ENCODE assay signal across 19 cellular contexts in genomic region chr7:81053623-81054022, GRCh38.
A peak's percentile ranks its signal among the peaks of the same experiment; 100 is the strongest.
DNase-seq lines count a peak whose midpoint lies in the region; ATAC-seq and TF ChIP-seq lines count a peak whose summit lies in the region.
"Had no signal": no experiment of that assay in that cellular context is flagged by ENCODE, and none has a peak within 500 bp of the region (broad histone marks: within the 10 kb centered on the region; RNA-seq: fewer than 3 reads in every experiment).

No MANE protein-coding gene starts in this region.

- H2BK15ac ChIP-seq in mesenchymal stem cell (ENCODE audit: low read depth, poor library complexity, severe bottlenecking): no peak overlapping the region

- H2AK5ac ChIP-seq in mesenchymal stem cell (ENCODE audit: low read length, severe bottlenecking): no peak overlapping the region

- H3K14ac ChIP-seq in mesenchymal stem cell (ENCODE audit: low read length in 2 of 2): no peak overlapping the region

- no peak overlapping the region for H2AFZ ChIP-seq in mesenchymal stem cell (ENCODE audit: low read depth, low read length)
- H2AFZ ChIP-seq: GM23338 had no signal

- WGBS in mesenchymal stem cell: 82% methylated on average over 1 of the region's 2 CpGs

- no peak overlapping the region for H4K91ac ChIP-seq in mesenchymal stem cell (ENCODE audit: low read length)

- H2BK120ac ChIP-seq in mesenchymal stem cell (ENCODE audit: low read depth, low read length): no peak overlapping the region

- no peaks in the 10 kb centered on the region for H3K36me3 ChIP-seq in brain microvascular endothelial cell (replicated peaks)
- no peaks in the 10 kb centered on the region for H3K36me3 ChIP-seq in mesenchymal stem cell (ENCODE audit: control insufficient read depth in 1 of 2, insufficient read depth in 2 of 2, low read depth in 1 of 2, low read length in 2 of 2)

- TF ChIP-seq CTCF in brain microvascular endothelial cell (IDR thresholded peaks at IDR 0.05; ENCODE audit: low read depth, low read length, missing control alignments): no peak

- H3K4me1 ChIP-seq in mesenchymal stem cell (ENCODE audit: control insufficient read depth, insufficient read depth, low read depth, low read length): no peaks in the 10 kb centered on the region

- ATAC-seq in HG03025 (IDR thresholded peaks at IDR 0.05; ENCODE audit: low FRiP score, unreplicated experiment): no peak
- no peak for ATAC-seq in GM19397 (IDR thresholded peaks at IDR 0.05; ENCODE audit: unreplicated experiment)
- ATAC-seq: GM23338; stimulated activated effector memory CD8-positive, alpha-beta T cell treated with anti-CD3 and anti-CD28 coated beads, Interleukin-12 subunit alpha, Interleukin-12 subunit beta, amount 100 ng/mL, for 72 hours had no signal

- H2BK12ac ChIP-seq in mesenchymal stem cell (ENCODE audit: low read length in 2 of 2): no peak overlapping the region

- in situ Hi-C loops in brain microvascular endothelial cell (cut with HindIII; ENCODE audit: low pct_ligation_motif_present, low sequenced_read_pairs): no loop called here

- H3K4me3 ChIP-seq in brain microvascular endothelial cell (ENCODE audit: low read depth, low read length) (no peak overlapping the region), mesenchymal stem cell (ENCODE audit: insufficient read depth in 1 of 2, low read depth in 1 of 2, low read length in 2 of 2) (no peak overlapping the region)
- H3K4me3 ChIP-seq: GM23338 had no signal

- H3K27me3 ChIP-seq in brain microvascular endothelial cell (replicated peaks): no peaks in the 10 kb centered on the region
- no peaks in the 10 kb centered on the region for H3K27me3 ChIP-seq in mesenchymal stem cell (ENCODE audit: control insufficient read depth in 1 of 2, insufficient read depth in 1 of 2, low read length in 2 of 2)

- DNase-seq in AG08396 (ENCODE audit: low spot score): peak; percentile 63
- peak; percentile 8 for DNase-seq in HS-27A (ENCODE audit: low read depth)
- peak; percentile 7 for DNase-seq in brain microvascular endothelial cell
- DNase-seq in mesenchymal stem cell: peak; percentile 14
- no peak for DNase-seq in occipital lobe (lab: John Stamatoyannopoulos, UW)
- DNase-seq: activated CD4-positive, alpha-beta memory T cell treated with anti-CD3 and anti-CD28 coated beads for 36 hours; activated CD4-positive, CD25-positive, alpha-beta regulatory T cell treated with anti-CD3 and anti-CD28 coated beads, Interleukin-2, amount 50 U/mL, for 72 hours; activated CD8-positive, alpha-beta memory T cell treated with anti-CD3 and anti-CD28 coated beads, Interleukin-2, amount 50 U/mL, for 48 hours; activated naive CD4-positive, alpha-beta T cell treated with anti-CD3 and anti-CD28 coated beads, Interleukin-2, amount 10 ng/mL, durations not matched to agents 7 days and 5 days; caudate nucleus; dermis blood vessel endothelial cell; islet precursor cell; naive B cell; NCI-H1092 treated with DMSO at 0.1 percent for 48 hours; NCI-H2029 had no signal

- no peak overlapping the region for H3K9ac ChIP-seq in mesenchymal stem cell (ENCODE audit: low read length)

- no peaks in the 10 kb centered on the region for H3K9me3 ChIP-seq in mesenchymal stem cell (ENCODE audit: control insufficient read depth, low read length)

- H3K79me1 ChIP-seq in mesenchymal stem cell (replicated peaks; ENCODE audit: low read length, poor library complexity, severe bottlenecking): no peaks in the 10 kb centered on the region

- no peak overlapping the region for H3K4ac ChIP-seq in mesenchymal stem cell (ENCODE audit: low read depth in 1 of 2, low read length in 2 of 2)

- H2BK5ac ChIP-seq in mesenchymal stem cell (ENCODE audit: low read depth, low read length, poor library complexity, severe bottlenecking): no peak overlapping the region

- no peak overlapping the region for H4K8ac ChIP-seq in mesenchymal stem cell (ENCODE audit: low read length)

- no peak overlapping the region for H3K27ac ChIP-seq in brain microvascular endothelial cell
- no peak overlapping the region for H3K27ac ChIP-seq in mesenchymal stem cell (ENCODE audit: low read length, poor library complexity, severe bottlenecking)

- H3K23ac ChIP-seq in mesenchymal stem cell (ENCODE audit: low read length in 2 of 2): no peak overlapping the region

- no peak overlapping the region for H3K18ac ChIP-seq in mesenchymal stem cell (ENCODE audit: low read depth in 1 of 2, low read length in 2 of 2)

- no peak overlapping the region for H3K4me2 ChIP-seq in mesenchymal stem cell (ENCODE audit: low read length, poor library complexity, severe bottlenecking)
- H3K4me2 ChIP-seq: GM23338 had no signal
